9 cellular contexts compared by ENCODE assay signal in genomic region chr20:54172856-54173652, GRCh38. TPM values are rescaled to one million over a fixed set of nuclear protein-coding genes. Genes with fewer than 3 reads are reported as not detected.
DNase-seq lines count a peak whose midpoint lies in the region; ATAC-seq and TF ChIP-seq lines count a peak whose summit lies in the region.
"Had no signal": no experiment of that assay in that cellular context is flagged by ENCODE, and none has a peak within 500 bp of the region (broad histone marks: within the 10 kb centered on the region; RNA-seq: fewer than 3 reads in every experiment).

No MANE protein-coding gene starts in this region.

- no peaks in the 10 kb centered on the region for H3K79me2 ChIP-seq in MM.1S (ENCODE audit: low read length)

- TF ChIP-seq CTCF in MM.1S (IDR thresholded peaks at IDR 0.05; ENCODE audit: low read length) (no peak), chondrocyte (IDR thresholded peaks at IDR 0.05) (no peak)

- H3K27ac Mint-ChIP-seq in chondrocyte (ENCODE audit: unreplicated experiment): no peak overlapping the region

- ATAC-seq in HG03520 (IDR thresholded peaks at IDR 0.05; ENCODE audit: unreplicated experiment) (no peak), GM19467 (IDR thresholded peaks at IDR 0.05; ENCODE audit: unreplicated experiment) (no peak)
- ATAC-seq: K562 had no signal

- no peaks in the 10 kb centered on the region for H3K9me3 ChIP-seq in MM.1S (replicated peaks; ENCODE audit: insufficient read depth, low read length)

- in situ Hi-C loops in Caki2 (cut with HindIII; ENCODE audit: low pct_unique_long_range_greater_than_20kb, low sequenced_read_pairs): no loop called here

- peak overlapping the region; percentile 61 for H3K4me3 Mint-ChIP-seq in chondrocyte (ENCODE audit: unreplicated experiment)

- no peaks in the 10 kb centered on the region for H3K4me1 ChIP-seq in MM.1S (ENCODE audit: low read length)

- peak overlapping the region; percentile 27; the same call in 1 of the 2 replicates for H3K4me3 ChIP-seq in MM.1S (ENCODE audit: low read length)
- H3K4me3 ChIP-seq: K562 had no signal

- peaks cover 23% of the 10 kb centered on the region; the same call in 1 of the 2 replicates for H3K27me3 ChIP-seq in MM.1S (replicated peaks; ENCODE audit: insufficient read depth, low read length)

- H3K4me1 Mint-ChIP-seq in chondrocyte (ENCODE audit: low read depth): peaks cover 23% of the 10 kb centered on the region

- H2AFZ ChIP-seq in MM.1S (ENCODE audit: low read length): no peak overlapping the region

- no peaks in the 10 kb centered on the region for H3F3A ChIP-seq in MM.1S (ENCODE audit: insufficient read depth, low read length)

- H3K9me2 ChIP-seq in MM.1S (replicated peaks; ENCODE audit: insufficient read depth, low read length): no peaks in the 10 kb centered on the region

- DNase-seq in Caki2 (ENCODE audit: low read depth) (peak; percentile 78), MM.1S (no peak), chondrocyte (ENCODE audit: low spot score) (no peak), myocyte (ENCODE audit: low read depth) (peak; percentile 13), AML-193 (lab: John Stamatoyannopoulos, UW) (no peak), NOMO-1 (lab: John Stamatoyannopoulos, UW; ENCODE audit: unreplicated experiment in 2 of 2) (no peak)

- no peaks in the 10 kb centered on the region for H4K20me1 ChIP-seq in MM.1S (ENCODE audit: insufficient read depth, low read length)

- peaks cover 1% of the 10 kb centered on the region for H3K36me3 Mint-ChIP-seq in chondrocyte (ENCODE audit: low read depth)

- no peak overlapping the region for H3K9ac ChIP-seq in MM.1S (ENCODE audit: low read length)

- no peak overlapping the region for H3K27ac ChIP-seq in MM.1S (ENCODE audit: low read length)

- peaks cover 65% of the 10 kb centered on the region for H3K27me3 Mint-ChIP-seq in chondrocyte (ENCODE audit: low read depth)

- no peaks in the 10 kb centered on the region for H3K9me3 Mint-ChIP-seq in chondrocyte (ENCODE audit: low read depth)

- no peaks in the 10 kb centered on the region for H3K36me3 ChIP-seq in MM.1S (replicated peaks; ENCODE audit: insufficient read depth, low read length)

- peak overlapping the region; percentile 57; the same call in 1 of the 2 replicates for H3K4me2 ChIP-seq in MM.1S (ENCODE audit: low read depth, low read length)

RNA-seq across cellular contexts. Expression of gene CYP24A1, which starts 0.7 kb away (rescaled TPM):
- 154 and 180 TPM in 2 replicates for total RNA-seq in Caki2 (2014; rRNA removed; shearing (Covaris generic); ENCODE audit: low replicate concordance)
- total RNA-seq in chondrocyte (not detected in 3 replicates), myocyte (0.10 and 0.35 TPM in 2 replicates)
- not detected for polyA plus RNA-seq in myocyte (2012)
- total RNA-seq: K562 had no signal

RNA-seq across cellular contexts. Expression of gene PFDN4, which starts 34.8 kb away (rescaled TPM):
- 245 and 300 TPM in 2 replicates for total RNA-seq in Caki2 (2014; rRNA removed; shearing (Covaris generic); ENCODE audit: low replicate concordance)
- total RNA-seq in chondrocyte (17.3 to 23.5 TPM (median 18.6 TPM) in 3 replicates), myocyte (66.3 and 68.7 TPM in 2 replicates)
- polyA plus RNA-seq in myocyte (2012): 29.7 TPM

Comparison
In these comparisons a context has a peak if more than half of its experiments do, and no peak if none do; other contexts are left out.
1. DNase-seq: peak in Caki2 (single experiment) and myocyte (single experiment); none in MM.1S (single experiment), chondrocyte (single experiment), AML-193 (0 of 2) and NOMO-1 (0 of 2).
2. RNA of gene CYP24A1, which starts 0.7 kb away (total RNA-seq): 154 to 180 TPM in Caki2; 0.10 to 0.35 TPM in myocyte and not detected in chondrocyte; every median in the first group is over 100 times any median in the second.